Comparison of ENCODE assay signal across 24 cellular contexts in the genomic region with DNA sequence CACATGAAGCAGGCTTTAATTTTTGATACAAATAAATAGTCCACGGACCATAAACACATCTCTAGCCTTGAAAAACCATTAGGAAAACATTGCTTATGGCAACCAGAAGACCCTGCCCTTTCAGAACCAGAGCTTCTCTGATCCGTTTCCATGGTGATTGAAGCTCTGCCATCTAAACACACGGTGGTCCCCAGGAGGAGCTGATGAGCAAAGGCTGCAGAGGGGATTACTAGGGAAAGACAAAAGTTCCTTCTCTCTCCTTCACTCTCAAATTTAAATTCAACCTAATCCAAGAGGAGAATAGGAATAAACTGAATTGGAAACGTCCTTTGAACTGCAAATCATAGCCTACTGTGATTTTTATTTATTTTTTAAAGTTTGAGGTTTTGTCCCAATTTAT.
"Had no signal": no experiment of that assay in that cellular context is flagged by ENCODE, and none has a peak within 500 bp of the region (broad histone marks: within the 10 kb centered on the region; RNA-seq: fewer than 3 reads in every experiment).

No MANE protein-coding gene starts in this region.

- DNase-seq: activated CD4-positive, alpha-beta T cell treated with anti-CD3 and anti-CD28 coated beads for 48 hours; activated CD4-positive, alpha-beta T cell treated with anti-CD3 and anti-CD28 coated beads, Interleukin-2, amount 50 U/mL, for 4 hours; activated CD4-positive, CD25-positive, alpha-beta regulatory T cell treated with anti-CD3 and anti-CD28 coated beads, Interleukin-2, amount 50 U/mL, for 72 hours; activated CD8-positive, alpha-beta memory T cell treated with anti-CD3 and anti-CD28 coated beads, Interleukin-2, amount 50 U/mL, for 48 hours; activated CD8-positive, alpha-beta T cell treated with anti-CD3 and anti-CD28 coated beads, Interleukin-2, amount 10 ng/mL, durations not matched to agents 7 days and 5 days; activated effector memory CD4-positive, alpha-beta T cell treated with Interleukin-2 at 50 U/mL for 16 hours; activated naive CD4-positive, alpha-beta T cell; activated T-cell treated with anti-CD3 and anti-CD28 coated beads, Interleukin-2, amount 50 U/mL, for 1 hour; aorta; Kasumi-1; KBM-7; NCI-H1105 treated with DMSO at 0.1 percent for 48 hours; NCI-H1436 treated with DMSO at 0.1 percent for 48 hours; NCI-H187; NCI-H2081; NCI-H2171; NCI-H2227 treated with DMSO at 0.1 percent for 48 hours; NCI-H526; NK-92 treated with Interleukin-12 subunit alpha and Interleukin-12 subunit beta, amount 100 ng/mL, for 24 hours; PC-9; SHP77 treated with DMSO at 0.1 percent for 48 hours had no signal

- H2AFZ ChIP-seq: PC-9 had no signal

- H3K9me3 Mint-ChIP-seq: activated naive CD4-positive, alpha-beta T cell treated with anti-CD3 and anti-CD28 coated beads, Interleukin-2, amount 50 U/mL, for 24 hours; central memory CD8-positive, alpha-beta T cell; T-helper 1 cell treated with Interleukin-12 subunit alpha and Interleukin-12 subunit beta and Interleukin-4 antibody, amounts not matched to agents 30 μg/mL and 1 μg/mL, for 36 hours had no signal

- H3K4me3 Mint-ChIP-seq: activated CD8-positive, alpha-beta T cell treated with anti-CD3 and anti-CD28 coated beads, Interleukin-2, amount 10 ng/mL, durations not matched to agents 7 days and 5 days; activated naive CD4-positive, alpha-beta T cell treated with anti-CD3 and anti-CD28 coated beads, Interleukin-2, amount 50 U/mL, for 24 hours; central memory CD8-positive, alpha-beta T cell; T-helper 1 cell treated with Interleukin-12 subunit alpha and Interleukin-12 subunit beta and Interleukin-4 antibody, amounts not matched to agents 30 μg/mL and 1 μg/mL, for 36 hours had no signal

- H3K4me1 Mint-ChIP-seq: activated naive CD4-positive, alpha-beta T cell treated with anti-CD3 and anti-CD28 coated beads, Interleukin-2, amount 50 U/mL, for 24 hours; central memory CD8-positive, alpha-beta T cell had no signal

- H3K36me3 Mint-ChIP-seq: activated naive CD4-positive, alpha-beta T cell treated with anti-CD3 and anti-CD28 coated beads, Interleukin-2, amount 50 U/mL, for 24 hours had no signal

- H3K4me3 ChIP-seq: PC-9 had no signal

- H3K27ac ChIP-seq: PC-9 had no signal

- H3K4me2 ChIP-seq: PC-9 had no signal

- H3K27me3 Mint-ChIP-seq: activated naive CD4-positive, alpha-beta T cell treated with anti-CD3 and anti-CD28 coated beads, Interleukin-2, amount 50 U/mL, for 24 hours; central memory CD8-positive, alpha-beta T cell had no signal

- H3K27ac Mint-ChIP-seq: activated CD8-positive, alpha-beta T cell treated with anti-CD3 and anti-CD28 coated beads, Interleukin-2, amount 10 ng/mL, durations not matched to agents 7 days and 5 days; activated naive CD4-positive, alpha-beta T cell treated with anti-CD3 and anti-CD28 coated beads, Interleukin-2, amount 50 U/mL, for 24 hours; T-helper 1 cell treated with Interleukin-12 subunit alpha and Interleukin-12 subunit beta and Interleukin-4 antibody, amounts not matched to agents 30 μg/mL and 1 μg/mL, for 36 hours had no signal
